In the genomic region with DNA sequence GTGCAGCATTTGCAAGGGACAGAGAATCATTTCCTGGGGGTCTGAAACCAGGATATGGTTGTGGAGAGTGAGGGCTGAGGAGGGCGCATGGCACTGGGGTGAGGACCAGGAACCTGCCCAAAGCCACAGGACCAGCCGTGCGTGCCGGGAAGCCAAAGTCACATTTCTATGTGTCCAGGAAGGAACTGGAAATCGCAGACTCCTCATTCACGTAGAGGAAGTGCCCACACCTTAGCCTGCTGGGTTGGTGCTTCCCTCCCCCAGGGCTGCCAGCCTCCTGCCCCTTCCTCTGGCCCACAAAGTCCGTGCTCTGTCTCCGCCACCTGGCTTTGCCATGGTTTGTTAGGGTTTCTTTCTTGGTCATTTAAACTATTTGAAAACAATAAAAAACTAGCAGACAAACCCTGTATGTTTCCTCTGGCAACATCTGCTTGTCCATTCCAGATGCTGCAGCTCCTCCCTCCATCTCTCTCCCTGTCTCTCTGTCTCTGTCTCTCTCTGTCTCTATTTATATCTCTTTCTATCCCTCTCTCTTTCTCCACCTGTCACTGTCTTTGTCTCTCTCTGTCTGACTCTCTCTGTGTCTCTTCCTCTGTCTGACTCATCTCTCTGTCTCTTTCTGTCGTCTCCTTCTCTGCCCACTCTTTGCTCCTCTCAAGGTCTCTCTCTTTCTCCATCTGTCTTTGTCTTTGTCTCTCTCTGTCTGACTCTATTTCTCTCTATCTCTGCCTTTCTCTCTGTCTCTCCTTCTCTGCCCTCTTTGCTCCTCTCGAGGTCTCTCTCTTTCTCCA, we compare ENCODE assay signal across 22 cellular contexts.
DNase-seq lines count a peak whose midpoint lies in the region; ATAC-seq and TF ChIP-seq lines count a peak whose summit lies in the region.
"Had no signal": no experiment of that assay in that cellular context is flagged by ENCODE, and none has a peak within 500 bp of the region (broad histone marks: within the 10 kb centered on the region; RNA-seq: fewer than 3 reads in every experiment).

No MANE protein-coding gene starts in this region.

- ATAC-seq in activated naive CD4-positive, alpha-beta T cell treated with anti-CD3 and anti-CD28 coated beads, Interleukin-2, amount 50 U/mL, for 72 hours: peak; percentile 37 to 43
- ATAC-seq in activated B cell treated with CpG ODN at 0.5 μM for 24 hours (ENCODE audit: low read depth) (no peak), GM19455 (IDR thresholded peaks at IDR 0.05; ENCODE audit: unreplicated experiment) (no peak)
- ATAC-seq: Panc1 had no signal

- H3K27ac ChIP-seq in tibial nerve (no peak overlapping the region), vagina (no peak overlapping the region), H9 (ENCODE audit: insufficient read length, low read depth, low read length) (no peak overlapping the region)

- no peak overlapping the region for H2AK5ac ChIP-seq in H9 (ENCODE audit: insufficient read length, low read length)

- H3K9me3 ChIP-seq in tibial nerve (no peaks in the 10 kb centered on the region), vagina (no peaks in the 10 kb centered on the region), H9 (ENCODE audit: control insufficient read depth, low read depth, low read length) (no peaks in the 10 kb centered on the region)
- H3K9me3 ChIP-seq: HAP-1 had no signal

- no peaks in the 10 kb centered on the region for H3K4me1 ChIP-seq in tibial nerve
- no peaks in the 10 kb centered on the region for H3K4me1 ChIP-seq in vagina
- no peaks in the 10 kb centered on the region for H3K4me1 ChIP-seq in H9 (ENCODE audit: insufficient read depth, low read length)
- H3K4me1 ChIP-seq: HAP-1 had no signal

- no peak overlapping the region for H4K91ac ChIP-seq in H9 (ENCODE audit: insufficient read length, low read depth, low read length)

- peak overlapping the region; percentile 8 to 17 for H3K27ac Mint-ChIP-seq in activated naive CD4-positive, alpha-beta T cell treated with anti-CD3 and anti-CD28 coated beads, Interleukin-2, amount 50 U/mL, for 72 hours
- H3K27ac Mint-ChIP-seq in activated naive CD4-positive, alpha-beta T cell treated with anti-CD3 and anti-CD28 coated beads for 36 hours: no peak overlapping the region
- H3K27ac Mint-ChIP-seq in activated B cell treated with CpG ODN at 0.5 μM for 24 hours (no peak overlapping the region), H9 (peak overlapping the region in 1 of 3 experiments; percentile 15; a peak in 1 of 7 replicates)

- no peaks in the 10 kb centered on the region for H3K27me3 ChIP-seq in tibial nerve
- H3K27me3 ChIP-seq in vagina: no peaks in the 10 kb centered on the region
- H3K27me3 ChIP-seq in H9 (ENCODE audit: insufficient read depth, low read length): no peaks in the 10 kb centered on the region

- intact Hi-C loops in activated naive CD4-positive, alpha-beta T cell treated with anti-CD3 and anti-CD28 coated beads for 36 hours (cut with micrococcal nuclease): no loop called here
- intact Hi-C loops in activated B cell treated with CpG ODN at 0.5 μM for 24 hours (cut with micrococcal nuclease) (no loop called here), vagina (cut with DNase I) (no loop called here)

- H4K5ac ChIP-seq in H9 (ENCODE audit: insufficient read length, low read depth, low read length): no peak overlapping the region

- H3K4me3 ChIP-seq in tibial nerve: no peak overlapping the region
- H3K4me3 ChIP-seq in vagina: no peak overlapping the region
- H3K4me3 ChIP-seq: HAP-1 had no signal

- H4K20me1 ChIP-seq in H9 (ENCODE audit: control insufficient read depth, insufficient read depth, insufficient read length): no peaks in the 10 kb centered on the region

- no peaks in the 10 kb centered on the region for H3K79me2 ChIP-seq in H9 (ENCODE audit: insufficient read depth, low read length)

- no peaks in the 10 kb centered on the region for H3K36me3 Mint-ChIP-seq in activated naive CD4-positive, alpha-beta T cell treated with anti-CD3 and anti-CD28 coated beads, Interleukin-2, amount 50 U/mL, for 72 hours
- no peaks in the 10 kb centered on the region for H3K36me3 Mint-ChIP-seq in activated naive CD4-positive, alpha-beta T cell treated with anti-CD3 and anti-CD28 coated beads for 36 hours (ENCODE audit: low read depth)
- no peaks in the 10 kb centered on the region for H3K36me3 Mint-ChIP-seq in activated B cell treated with CpG ODN at 0.5 μM for 24 hours (ENCODE audit: low read depth)
- peaks cover 0 to 1% (median 0%) of the 10 kb centered on the region in 3 experiments; a peak in 2 of 7 replicates for H3K36me3 Mint-ChIP-seq in H9 (ENCODE audit: insufficient read depth in 1 of 3, low read depth in 3 of 3)

- H3K79me1 ChIP-seq in H9 (ENCODE audit: insufficient read depth, low read depth, low read length, poor library complexity, severe bottlenecking): no peaks in the 10 kb centered on the region

- no peak overlapping the region for H3K4me2 ChIP-seq in H9 (ENCODE audit: insufficient read depth, insufficient read length, low read length)

- peak; percentile 21 to 22 for TF ChIP-seq EP300 in tibial nerve (IDR thresholded peaks at IDR 0.05)

- no peak overlapping the region for H2BK20ac ChIP-seq in H9 (ENCODE audit: low read depth, low read length, poor library complexity, severe bottlenecking)

- H3K4ac ChIP-seq in H9 (ENCODE audit: low read depth, low read length): no peak overlapping the region

- H2BK5ac ChIP-seq in H9 (ENCODE audit: insufficient read length, low read length): no peak overlapping the region

- peaks cover 6% of the 10 kb centered on the region for H3K4me1 Mint-ChIP-seq in activated naive CD4-positive, alpha-beta T cell treated with anti-CD3 and anti-CD28 coated beads for 36 hours (ENCODE audit: low read depth)
- peaks cover 33% of the 10 kb centered on the region for H3K4me1 Mint-ChIP-seq in activated B cell treated with CpG ODN at 0.5 μM for 24 hours
- H3K4me1 Mint-ChIP-seq in H9: peaks cover 0 to 6% of the 10 kb centered on the region in 2 experiments; a peak in 1 of 4 replicates

- no peaks in the 10 kb centered on the region for H3K36me3 ChIP-seq in tibial nerve
- no peaks in the 10 kb centered on the region for H3K36me3 ChIP-seq in vagina
- H3K36me3 ChIP-seq: HAP-1 had no signal

- H3K4me3 Mint-ChIP-seq in activated naive CD4-positive, alpha-beta T cell treated with anti-CD3 and anti-CD28 coated beads for 36 hours: no peak overlapping the region
- no peak overlapping the region for H3K4me3 Mint-ChIP-seq in activated B cell treated with CpG ODN at 0.5 μM for 24 hours
- no peak overlapping the region for H3K4me3 Mint-ChIP-seq in H9

- POLR2A ChIA-PET in activated B cell treated with CpG ODN at 0.5 μM for 24 hours (lab: Charles Lee): no interaction called here

- H3K18ac ChIP-seq in H9 (ENCODE audit: insufficient read length, low read depth, low read length): no peak overlapping the region

- TF ChIP-seq CTCF in activated B cell treated with CpG ODN at 0.5 μM for 24 hours (IDR thresholded peaks at IDR 0.05) (peak; percentile 35), tibial nerve (IDR thresholded peaks at IDR 0.05) (no peak), vagina (IDR thresholded peaks at IDR 0.05) (no peak), H9 (conservative IDR thresholded peaks at IDR 0.05) (no peak)

- H2BK15ac ChIP-seq in H9 (ENCODE audit: low read depth, low read length): no peak overlapping the region

- no peak overlapping the region for H2BK120ac ChIP-seq in H9 (ENCODE audit: low read depth, low read length, poor library complexity, severe bottlenecking)

- WGBS in tibial nerve, 2 donors: 62 to 64% methylated on average over 10 of the region's 10 CpGs
- WGBS in H9 (ENCODE audit: extremely low coverage, insufficient read length, low lambda C conversion rate): no CpG with 5 or more reads among the region's 10 CpGs

- no peak overlapping the region for H2AFZ ChIP-seq in H9 (ENCODE audit: low read length)

- H3K23me2 ChIP-seq in H9 (ENCODE audit: insufficient read length, low read depth, low read length, poor library complexity, severe bottlenecking): no peaks in the 10 kb centered on the region

- H3K23ac ChIP-seq in H9 (ENCODE audit: insufficient read length, low read depth, low read length): no peak overlapping the region

- no peak overlapping the region for H2BK12ac ChIP-seq in H9 (ENCODE audit: insufficient read length, low read depth, low read length)

- no peak overlapping the region for H3K14ac ChIP-seq in H9 (ENCODE audit: insufficient read depth, low read length)

- peaks cover 7% of the 10 kb centered on the region for H3K27me3 Mint-ChIP-seq in activated naive CD4-positive, alpha-beta T cell treated with anti-CD3 and anti-CD28 coated beads for 36 hours (ENCODE audit: low read depth)
- H3K27me3 Mint-ChIP-seq in activated B cell treated with CpG ODN at 0.5 μM for 24 hours (no peaks in the 10 kb centered on the region), H9 (ENCODE audit: low read depth) (peaks cover 4% of the 10 kb centered on the region)

- TF ChIP-seq POLR2A in tibial nerve (IDR thresholded peaks at IDR 0.05): no peak
- no peak for TF ChIP-seq POLR2A in vagina (IDR thresholded peaks at IDR 0.05)

- CTCF ChIA-PET in activated naive CD4-positive, alpha-beta T cell treated with anti-CD3 and anti-CD28 coated beads for 36 hours (lab: Charles Lee): no interaction called here
- CTCF ChIA-PET in activated B cell treated with CpG ODN at 0.5 μM for 24 hours (lab: Charles Lee): no interaction called here

- no peaks in the 10 kb centered on the region for H3K9me3 Mint-ChIP-seq in activated naive CD4-positive, alpha-beta T cell treated with anti-CD3 and anti-CD28 coated beads, Interleukin-2, amount 50 U/mL, for 72 hours
- no peaks in the 10 kb centered on the region for H3K9me3 Mint-ChIP-seq in activated naive CD4-positive, alpha-beta T cell treated with anti-CD3 and anti-CD28 coated beads for 36 hours
- H3K9me3 Mint-ChIP-seq in activated B cell treated with CpG ODN at 0.5 μM for 24 hours (peaks cover 2% of the 10 kb centered on the region), H9 (no peaks in the 10 kb centered on the region; a peak in 1 of 5 replicates)

- no peak overlapping the region for H4K8ac ChIP-seq in H9 (replicated peaks; ENCODE audit: insufficient read length, low read depth, low read length)

- H3K56ac ChIP-seq in H9 (ENCODE audit: insufficient read length, low read depth, low read length): no peak overlapping the region

- DNase-seq in activated naive CD4-positive, alpha-beta T cell treated with anti-CD3 and anti-CD28 coated beads, Interleukin-2, amount 50 U/mL, for 72 hours (ENCODE audit: low spot score in 2 of 2): no peak
- DNase-seq in activated naive CD4-positive, alpha-beta T cell treated with anti-CD3 and anti-CD28 coated beads for 36 hours: no peak
- DNase-seq in activated B cell treated with CpG ODN at 0.5 μM for 24 hours: no peak
- DNase-seq in islet precursor cell: peak; percentile 39
- DNase-seq in tibial nerve (ENCODE audit: low spot score in 2 of 2): no peak
- DNase-seq in vagina (ENCODE audit: extremely low spot score in 2 of 2): no peak
- no peak for DNase-seq in H9
- DNase-seq: AML-193; COR-L47; DMS79 treated with DMSO at 0.1 percent for 48 hours; KG1; NCI-H1105; NCI-H146; NCI-H2029; NCI-H2227 treated with DMSO at 0.1 percent for 48 hours; NCI-H510A; NCI-H748 treated with DMSO at 0.1 percent for 48 hours; NK-92 treated with Interleukin-12 subunit alpha and Interleukin-12 subunit beta, amount 100 ng/mL, for 24 hours; SIG-M5 had no signal

- H3T11ph ChIP-seq in H9 (ENCODE audit: low read length): no peak overlapping the region

- no peak overlapping the region for H3K9ac ChIP-seq in H9 (ENCODE audit: extremely low read depth, insufficient read length, low read length)

Comparison
In these comparisons a context has a peak if more than half of its experiments do, and no peak if none do; other contexts are left out.
1. H3K27ac Mint-ChIP-seq: peak in activated naive CD4-positive, alpha-beta T cell treated with anti-CD3 and anti-CD28 coated beads, Interleukin-2, amount 50 U/mL, for 72 hours (2 of 2); none in activated naive CD4-positive, alpha-beta T cell treated with anti-CD3 and anti-CD28 coated beads for 36 hours (single experiment) and activated B cell treated with CpG ODN at 0.5 μM for 24 hours (single experiment).
2. ATAC-seq: peak in activated naive CD4-positive, alpha-beta T cell treated with anti-CD3 and anti-CD28 coated beads, Interleukin-2, amount 50 U/mL, for 72 hours (2 of 2); none in activated B cell treated with CpG ODN at 0.5 μM for 24 hours (single experiment) and GM19455 (single experiment).